In genomic region chr6:136520520-136520919, GRCh38 we compare ENCODE assay signal across 2 cellular contexts.
TF ChIP-seq lines count a peak whose summit lies in the region.

No MANE protein-coding gene starts in this region.

TF ChIP-seq in GM23338, 12 proteins besides CTCF, POLR2A, EP300 and RAD21:
- TF ChIP-seq ZNF462 (CRISPR knock-in tag; IDR thresholded peaks at IDR 0.05) (no peak), STAT1 (IDR thresholded peaks at IDR 0.05; ENCODE audit: unreplicated experiment) (no peak), REST (IDR thresholded peaks at IDR 0.05; ENCODE audit: unreplicated experiment) (no peak), JUNB (IDR thresholded peaks at IDR 0.05; ENCODE audit: unreplicated experiment) (no peak), POLR2AphosphoS5 (IDR thresholded peaks at IDR 0.05; ENCODE audit: low read depth) (no peak), EZH2 (IDR thresholded peaks at IDR 0.05; ENCODE audit: low read depth, unreplicated experiment) (no peak), NANOG (IDR thresholded peaks at IDR 0.05; ENCODE audit: borderline replicate concordance) (no peak), ZNF114 (CRISPR knock-in tag; IDR thresholded peaks at IDR 0.05) (no peak), ZNF331 (CRISPR knock-in tag; IDR thresholded peaks at IDR 0.05; ENCODE audit: low read depth) (no peak), EZH2phosphoT487 (IDR thresholded peaks at IDR 0.05; ENCODE audit: unreplicated experiment) (no peak)
- TF ChIP-seq, protein P1, sequence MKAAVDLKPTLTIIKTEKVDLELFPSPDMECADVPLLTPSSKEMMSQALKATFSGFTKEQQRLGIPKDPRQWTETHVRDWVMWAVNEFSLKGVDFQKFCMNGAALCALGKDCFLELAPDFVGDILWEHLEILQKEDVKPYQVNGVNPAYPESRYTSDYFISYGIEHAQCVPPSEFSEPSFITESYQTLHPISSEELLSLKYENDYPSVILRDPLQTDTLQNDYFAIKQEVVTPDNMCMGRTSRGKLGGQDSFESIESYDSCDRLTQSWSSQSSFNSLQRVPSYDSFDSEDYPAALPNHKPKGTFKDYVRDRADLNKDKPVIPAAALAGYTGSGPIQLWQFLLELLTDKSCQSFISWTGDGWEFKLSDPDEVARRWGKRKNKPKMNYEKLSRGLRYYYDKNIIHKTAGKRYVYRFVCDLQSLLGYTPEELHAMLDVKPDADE (IDR thresholded peaks at IDR 0.05), result no peak

TF ChIP-seq in WTC11, 78 proteins besides CTCF, POLR2A, EP300 and RAD21 (continued from another document):
- TF ChIP-seq, protein P2, sequence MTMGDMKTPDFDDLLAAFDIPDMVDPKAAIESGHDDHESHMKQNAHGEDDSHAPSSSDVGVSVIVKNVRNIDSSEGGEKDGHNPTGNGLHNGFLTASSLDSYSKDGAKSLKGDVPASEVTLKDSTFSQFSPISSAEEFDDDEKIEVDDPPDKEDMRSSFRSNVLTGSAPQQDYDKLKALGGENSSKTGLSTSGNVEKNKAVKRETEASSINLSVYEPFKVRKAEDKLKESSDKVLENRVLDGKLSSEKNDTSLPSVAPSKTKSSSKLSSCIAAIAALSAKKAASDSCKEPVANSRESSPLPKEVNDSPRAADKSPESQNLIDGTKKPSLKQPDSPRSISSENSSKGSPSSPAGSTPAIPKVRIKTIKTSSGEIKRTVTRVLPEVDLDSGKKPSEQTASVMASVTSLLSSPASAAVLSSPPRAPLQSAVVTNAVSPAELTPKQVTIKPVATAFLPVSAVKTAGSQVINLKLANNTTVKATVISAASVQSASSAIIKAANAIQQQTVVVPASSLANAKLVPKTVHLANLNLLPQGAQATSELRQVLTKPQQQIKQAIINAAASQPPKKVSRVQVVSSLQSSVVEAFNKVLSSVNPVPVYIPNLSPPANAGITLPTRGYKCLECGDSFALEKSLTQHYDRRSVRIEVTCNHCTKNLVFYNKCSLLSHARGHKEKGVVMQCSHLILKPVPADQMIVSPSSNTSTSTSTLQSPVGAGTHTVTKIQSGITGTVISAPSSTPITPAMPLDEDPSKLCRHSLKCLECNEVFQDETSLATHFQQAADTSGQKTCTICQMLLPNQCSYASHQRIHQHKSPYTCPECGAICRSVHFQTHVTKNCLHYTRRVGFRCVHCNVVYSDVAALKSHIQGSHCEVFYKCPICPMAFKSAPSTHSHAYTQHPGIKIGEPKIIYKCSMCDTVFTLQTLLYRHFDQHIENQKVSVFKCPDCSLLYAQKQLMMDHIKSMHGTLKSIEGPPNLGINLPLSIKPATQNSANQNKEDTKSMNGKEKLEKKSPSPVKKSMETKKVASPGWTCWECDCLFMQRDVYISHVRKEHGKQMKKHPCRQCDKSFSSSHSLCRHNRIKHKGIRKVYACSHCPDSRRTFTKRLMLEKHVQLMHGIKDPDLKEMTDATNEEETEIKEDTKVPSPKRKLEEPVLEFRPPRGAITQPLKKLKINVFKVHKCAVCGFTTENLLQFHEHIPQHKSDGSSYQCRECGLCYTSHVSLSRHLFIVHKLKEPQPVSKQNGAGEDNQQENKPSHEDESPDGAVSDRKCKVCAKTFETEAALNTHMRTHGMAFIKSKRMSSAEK (CRISPR knock-in tag; IDR thresholded peaks at IDR 0.05; ENCODE audit: borderline replicate concordance), result no peak
- no peak for TF ChIP-seq FOXP4 (CRISPR knock-in tag; IDR thresholded peaks at IDR 0.05)
- no peak for TF ChIP-seq ZBTB21 (CRISPR knock-in tag; IDR thresholded peaks at IDR 0.05; ENCODE audit: borderline replicate concordance)
